In genomic region chr19:29662604-29663404, GRCh38 we compare ENCODE assay signal across 1 cellular context.
TF ChIP-seq lines count a peak whose summit lies in the region.

No MANE protein-coding gene starts in this region.

TF ChIP-seq in GM23338, 12 proteins besides CTCF, POLR2A, EP300 and RAD21 (continued from another document):
- TF ChIP-seq ZNF462 (CRISPR knock-in tag; IDR thresholded peaks at IDR 0.05) = no peak
- no peak for TF ChIP-seq NANOG (IDR thresholded peaks at IDR 0.05; ENCODE audit: borderline replicate concordance)
- TF ChIP-seq EZH2 (IDR thresholded peaks at IDR 0.05; ENCODE audit: low read depth, unreplicated experiment) = no peak
